8 cellular contexts compared by ENCODE assay signal in genomic region chr11:65120831-65121230, GRCh38. TPM values are rescaled to one million over a fixed set of nuclear protein-coding genes. Genes with fewer than 3 reads are reported as not detected.
DNase-seq lines count a peak whose midpoint lies in the region; ATAC-seq, FAIRE-seq and TF ChIP-seq lines count a peak whose summit lies in the region.

No MANE protein-coding gene starts in this region.

- H3K4me1 Mint-ChIP-seq in CD4-positive, CD25-positive, alpha-beta regulatory T cell: peaks cover 10 to 66% (median 28%) of the 10 kb centered on the region in 4 donors
- H3K4me1 Mint-ChIP-seq in effector memory CD8-positive, alpha-beta T cell (ENCODE audit: low read depth in 2 of 2): peaks cover 32 to 41% of the 10 kb centered on the region in 2 donors

- H3K27ac ChIP-seq in CD4-positive, CD25-positive, alpha-beta regulatory T cell (ENCODE audit: insufficient read depth, low read length, poor library complexity, severe bottlenecking): peak overlapping the region; percentile 96

- H3K27me3 ChIP-seq in CD4-positive, CD25-positive, alpha-beta regulatory T cell (ENCODE audit: control insufficient read depth, insufficient read depth, low read length): no peaks in the 10 kb centered on the region
- no peaks in the 10 kb centered on the region for H3K27me3 ChIP-seq in neuron (ENCODE audit: insufficient read depth, low read length)

- peaks cover 43% of the 10 kb centered on the region for H3K4me1 ChIP-seq in CD4-positive, CD25-positive, alpha-beta regulatory T cell (ENCODE audit: control insufficient read depth, insufficient read depth, low read length, poor library complexity, severe bottlenecking)
- peaks cover 27% of the 10 kb centered on the region for H3K4me1 ChIP-seq in neuron (ENCODE audit: insufficient read depth, low read length)

- no peaks in the 10 kb centered on the region for H3K9me3 ChIP-seq in CD4-positive, CD25-positive, alpha-beta regulatory T cell (ENCODE audit: control insufficient read depth in 2 of 2, low read length in 2 of 2)
- H3K9me3 ChIP-seq in neuron (ENCODE audit: low read length): no peaks in the 10 kb centered on the region

- no peak for ATAC-seq in CD4-positive, CD25-positive, alpha-beta regulatory T cell (ENCODE audit: low read depth in 2 of 2)
- ATAC-seq in effector memory CD8-positive, alpha-beta T cell (replicated peaks): no peak
- ATAC-seq in HG02610 (IDR thresholded peaks at IDR 0.05; ENCODE audit: unreplicated experiment): no peak

- H2AFZ ChIP-seq in neuron (ENCODE audit: low read depth, low read length): no peak overlapping the region

- peaks cover 35% of the 10 kb centered on the region for H3K36me3 Mint-ChIP-seq in CD4-positive, CD25-positive, alpha-beta regulatory T cell
- peaks cover 78% of the 10 kb centered on the region for H3K36me3 Mint-ChIP-seq in effector memory CD8-positive, alpha-beta T cell (ENCODE audit: insufficient read depth)

- H3K36me3 ChIP-seq in CD4-positive, CD25-positive, alpha-beta regulatory T cell (ENCODE audit: control insufficient read depth, insufficient read depth, low read length): peaks cover 45% of the 10 kb centered on the region
- H3K36me3 ChIP-seq in neuron (ENCODE audit: insufficient read depth, low read length): peaks cover 45% of the 10 kb centered on the region

- H3K27me3 Mint-ChIP-seq in CD4-positive, CD25-positive, alpha-beta regulatory T cell: peaks cover 5% of the 10 kb centered on the region
- H3K27me3 Mint-ChIP-seq in effector memory CD8-positive, alpha-beta T cell: no peaks in the 10 kb centered on the region

- no peak for TF ChIP-seq POLR2A in NB4 (IDR thresholded peaks at IDR 0.05; ENCODE audit: extremely low read depth, insufficient read length)
- no peak for TF ChIP-seq POLR2A in GM12892 (IDR thresholded peaks at IDR 0.05; ENCODE audit: low read depth, low read length)

- H3K4me3 Mint-ChIP-seq in CD4-positive, CD25-positive, alpha-beta regulatory T cell: peak overlapping the region; percentile 95 to 99 (median 96)
- peak overlapping the region; percentile 98 to 99 for H3K4me3 Mint-ChIP-seq in effector memory CD8-positive, alpha-beta T cell

- H3K27ac Mint-ChIP-seq in CD4-positive, CD25-positive, alpha-beta regulatory T cell: peak overlapping the region; percentile 48 to 100 (median 99)
- H3K27ac Mint-ChIP-seq in effector memory CD8-positive, alpha-beta T cell: peak overlapping the region; percentile 99 to 100

- FAIRE-seq in GM12892 (lab: Jason Lieb, UNC): no peak

- H3K9me3 Mint-ChIP-seq in CD4-positive, CD25-positive, alpha-beta regulatory T cell: peaks cover 0 to 1% (median 0%) of the 10 kb centered on the region in 7 donors
- H3K9me3 Mint-ChIP-seq in effector memory CD8-positive, alpha-beta T cell: no peaks in the 10 kb centered on the region

- DNase-seq in CD4-positive, CD25-positive, alpha-beta regulatory T cell: no peak
- DNase-seq in NB4 (ENCODE audit: low read depth) (no peak), GM12892 (ENCODE audit: insufficient read length) (no peak), NCI-H2171 (lab: John Stamatoyannopoulos, UW) (no peak)
- DNase-seq in effector memory CD8-positive, alpha-beta T cell: no peak
- DNase-seq in stimulated activated CD8-positive, alpha-beta memory T cell treated with anti-CD3 and anti-CD28 coated beads, Interleukin-4, amount 100 ng/mL, for 48 hours: no peak

- no peak for TF ChIP-seq CTCF in NB4 (IDR thresholded peaks at IDR 0.05; ENCODE audit: low read depth, low read length)

- peak overlapping the region; percentile 98 for H3K4me3 ChIP-seq in CD4-positive, CD25-positive, alpha-beta regulatory T cell (ENCODE audit: low read depth, low read length)
- H3K4me3 ChIP-seq in NB4 (ENCODE audit: low read depth, low read length): peak overlapping the region; percentile 88
- H3K4me3 ChIP-seq in neuron (ENCODE audit: low read length): peak overlapping the region; percentile 93

RNA-seq across cellular contexts. Expression of gene FAU, which starts 1.1 kb away (rescaled TPM):
- total RNA-seq in CD4-positive, CD25-positive, alpha-beta regulatory T cell: 1,172 TPM
- polyA plus RNA-seq in CD4-positive, CD25-positive, alpha-beta regulatory T cell: 1,000 to 10,000 TPM; 1,003 to 1,125 (median 1,056) TPM
- polyA plus RNA-seq in GM12892 (2012; ENCODE audit: missing spikeins): 1,538 TPM

RNA-seq across cellular contexts. Expression of gene MRPL49, which starts 1.3 kb away (rescaled TPM):
- total RNA-seq in CD4-positive, CD25-positive, alpha-beta regulatory T cell: 47.7 TPM
- polyA plus RNA-seq in CD4-positive, CD25-positive, alpha-beta regulatory T cell: 100 to 1,000 TPM; 104 to 125 (median 111) TPM
- 42.1 TPM for polyA plus RNA-seq in GM12892 (2012; ENCODE audit: missing spikeins)

RNA-seq across cellular contexts. Expression of gene ZNHIT2, which starts 3.3 kb away (rescaled TPM):
- 6.0 TPM for total RNA-seq in CD4-positive, CD25-positive, alpha-beta regulatory T cell
- 10 to 100 TPM; 20.1 to 29.0 (median 22.7) TPM for polyA plus RNA-seq in CD4-positive, CD25-positive, alpha-beta regulatory T cell
- 0.53 TPM for polyA plus RNA-seq in GM12892 (2012; ENCODE audit: missing spikeins)

RNA-seq across cellular contexts. Expression of gene TM7SF2, which starts 9.2 kb away (rescaled TPM):
- 20.2 TPM for total RNA-seq in CD4-positive, CD25-positive, alpha-beta regulatory T cell
- 10 to 100 TPM in 2 of 4 donors, 1 to 10 TPM in 2; 8.0 to 11.1 (median 9.4) TPM for polyA plus RNA-seq in CD4-positive, CD25-positive, alpha-beta regulatory T cell
- polyA plus RNA-seq in GM12892 (2012; ENCODE audit: missing spikeins): 13.1 TPM

RNA-seq across cellular contexts. Expression of gene SYVN1, which starts 13.5 kb away (rescaled TPM):
- total RNA-seq in CD4-positive, CD25-positive, alpha-beta regulatory T cell: 66.3 TPM
- 10 to 100 TPM in 1 of 4 donors, 1 to 10 TPM in 3; 6.2 to 10.8 (median 7.3) TPM for polyA plus RNA-seq in CD4-positive, CD25-positive, alpha-beta regulatory T cell
- 19.7 TPM for polyA plus RNA-seq in GM12892 (2012; ENCODE audit: missing spikeins)
